In the genomic region with DNA sequence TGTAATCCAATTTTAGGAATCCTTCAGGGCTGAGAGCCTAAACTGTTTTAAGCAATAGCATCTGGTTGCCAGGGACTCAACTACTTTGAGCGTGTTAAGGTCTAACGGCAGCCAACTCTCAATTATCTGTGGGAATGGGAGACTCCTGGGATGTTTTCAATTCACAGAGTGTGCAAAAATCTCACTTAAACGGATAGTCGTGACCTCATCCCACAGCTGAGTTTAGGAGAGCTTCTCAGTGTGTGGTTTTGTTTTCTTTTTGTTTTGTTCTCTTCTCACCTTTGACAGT, we compare ENCODE assay signal across 27 cellular contexts.
A peak's percentile ranks its signal among the peaks of the same experiment; 100 is the strongest.
DNase-seq lines count a peak whose midpoint lies in the region; ATAC-seq and TF ChIP-seq lines count a peak whose summit lies in the region.
"Had no signal": no experiment of that assay in that cellular context is flagged by ENCODE, and none has a peak within 500 bp of the region (broad histone marks: within the 10 kb centered on the region; RNA-seq: fewer than 3 reads in every experiment).

No MANE protein-coding gene starts in this region.

- no peaks in the 10 kb centered on the region for H3K36me3 ChIP-seq in Karpas-422 (ENCODE audit: insufficient read depth, low read length)
- H3K36me3 ChIP-seq: esophagus squamous epithelium, gastrocnemius medialis, tibial artery, vagina had no signal

- peak; percentile 15 for DNase-seq in AG10803 (ENCODE audit: low read depth)
- DNase-seq in Karpas-422, result no peak
- DNase-seq in activated B cell treated with CpG ODN at 0.5 μM for 24 hours, result no peak
- no peak for DNase-seq in naive B cell
- DNase-seq in pons (ENCODE audit: low spot score), result no peak
- DNase-seq in NCI-H1436 (lab: John Stamatoyannopoulos, UW), result no peak
- no peak for DNase-seq in activated CD4-positive, alpha-beta memory T cell treated with anti-CD3 and anti-CD28 coated beads for 36 hours
- no peak for DNase-seq in NCI-H2081 (lab: John Stamatoyannopoulos, UW)
- DNase-seq: activated CD4-positive, alpha-beta T cell treated with anti-CD3 and anti-CD28 coated beads, Interleukin-2, amount 10 ng/mL, durations not matched to agents 7 days and 5 days; activated effector memory CD4-positive, alpha-beta T cell treated with Interleukin-2 at 50 U/mL for 16 hours; activated T-cell treated with anti-CD3 and anti-CD28 coated beads, Interleukin-2, amount 50 U/mL, for 1 hour; esophagus squamous epithelium; gastrocnemius medialis; hippocampal formation; mammary epithelial cell; MV-4-11; NCI-H146; NCI-H446 treated with DMSO at 0.1 percent for 48 hours; NK-92 treated with Interleukin-12 subunit alpha and Interleukin-12 subunit beta, amount 100 ng/mL, for 24 hours; posterior cingulate gyrus; right cardiac atrium; SHP77; tibial artery had no signal

- no peak overlapping the region for H3K9ac ChIP-seq in Karpas-422 (ENCODE audit: low read length)

- CTCF ChIA-PET in activated B cell treated with CpG ODN at 0.5 μM for 24 hours (lab: Charles Lee), result no interaction called here
- CTCF ChIA-PET in activated CD4-positive, alpha-beta memory T cell treated with anti-CD3 and anti-CD28 coated beads for 36 hours (lab: Charles Lee), result no interaction called here

- POLR2A ChIA-PET in activated B cell treated with CpG ODN at 0.5 μM for 24 hours (lab: Charles Lee), result interaction anchor here (0.6 kb wide), 1 partner anchor 324 kb away, joined by 5 read pairs; no protein-coding TSS in a partner anchor
- POLR2A ChIA-PET in activated CD4-positive, alpha-beta memory T cell treated with anti-CD3 and anti-CD28 coated beads for 36 hours (lab: Charles Lee), result no interaction called here

- no peak overlapping the region for H3K27ac ChIP-seq in Karpas-422 (ENCODE audit: low read length)
- H3K27ac ChIP-seq: esophagus squamous epithelium, gastrocnemius medialis, tibial artery, vagina had no signal

- H3K4me1 ChIP-seq in Karpas-422 (ENCODE audit: low read length), result peaks cover 26% of the 10 kb centered on the region
- H3K4me1 ChIP-seq: gastrocnemius medialis, tibial artery, vagina had no signal

- H3K27me3 Mint-ChIP-seq in activated B cell treated with CpG ODN at 0.5 μM for 24 hours (no peaks in the 10 kb centered on the region), naive B cell (no peaks in the 10 kb centered on the region)
- no peaks in the 10 kb centered on the region for H3K27me3 Mint-ChIP-seq in activated CD4-positive, alpha-beta memory T cell treated with anti-CD3 and anti-CD28 coated beads for 36 hours
- H3K27me3 Mint-ChIP-seq: activated CD4-positive, alpha-beta T cell treated with anti-CD3 and anti-CD28 coated beads, Interleukin-2, amount 10 ng/mL, durations not matched to agents 7 days and 5 days; B cell had no signal

- intact Hi-C loops in activated B cell treated with CpG ODN at 0.5 μM for 24 hours (cut with micrococcal nuclease), result loop anchor here (5.0 to 10.0 kb wide), 2 partner anchors 213 to 395 kb away; no protein-coding TSS in a partner anchor
- intact Hi-C loops in activated CD4-positive, alpha-beta memory T cell treated with anti-CD3 and anti-CD28 coated beads for 36 hours (cut with micrococcal nuclease), result no loop called here

- H2AFZ ChIP-seq in Karpas-422 (ENCODE audit: low read length), result no peak overlapping the region

- ATAC-seq in activated B cell treated with CpG ODN at 0.5 μM for 24 hours (ENCODE audit: low read depth) (no peak), naive B cell (ENCODE audit: low read depth in 2 of 2) (no peak)
- ATAC-seq: gastrocnemius medialis, WTC11 had no signal

- peaks cover 21% of the 10 kb centered on the region; the same call in 1 of the 2 replicates for H4K20me1 ChIP-seq in Karpas-422 (ENCODE audit: insufficient read depth, low read depth, low read length)

- no peaks in the 10 kb centered on the region for H3K9me3 ChIP-seq in Karpas-422 (ENCODE audit: low read length)
- H3K9me3 ChIP-seq: esophagus squamous epithelium, gastrocnemius medialis, tibial artery, vagina had no signal

- H3K4me2 ChIP-seq in Karpas-422 (ENCODE audit: low read depth, low read length, poor library complexity, severe bottlenecking), result peak overlapping the region; percentile 58

- TF ChIP-seq CTCF in AG10803 (conservative IDR thresholded peaks at IDR 0.05; ENCODE audit: low read length) (no peak), activated B cell treated with CpG ODN at 0.5 μM for 24 hours (IDR thresholded peaks at IDR 0.05) (no peak)

- H3K27me3 ChIP-seq in Karpas-422 (ENCODE audit: low read length), result no peaks in the 10 kb centered on the region
- H3K27me3 ChIP-seq: esophagus squamous epithelium, gastrocnemius medialis, tibial artery, vagina had no signal

- no peaks in the 10 kb centered on the region for H3K79me2 ChIP-seq in Karpas-422 (ENCODE audit: low read length)

- no peaks in the 10 kb centered on the region for H3K9me3 Mint-ChIP-seq in activated B cell treated with CpG ODN at 0.5 μM for 24 hours
- peaks cover 0 to 2% (median 0%) of the 10 kb centered on the region in 7 donors for H3K9me3 Mint-ChIP-seq in naive B cell
- H3K9me3 Mint-ChIP-seq in activated CD4-positive, alpha-beta memory T cell treated with anti-CD3 and anti-CD28 coated beads for 36 hours, result no peaks in the 10 kb centered on the region
- H3K9me3 Mint-ChIP-seq: activated CD4-positive, alpha-beta T cell treated with anti-CD3 and anti-CD28 coated beads, Interleukin-2, amount 10 ng/mL, durations not matched to agents 7 days and 5 days; WTC11 had no signal

- H3K4me3 Mint-ChIP-seq in activated B cell treated with CpG ODN at 0.5 μM for 24 hours (no peak overlapping the region), naive B cell (no peak overlapping the region)
- no peak overlapping the region for H3K4me3 Mint-ChIP-seq in activated CD4-positive, alpha-beta memory T cell treated with anti-CD3 and anti-CD28 coated beads for 36 hours
- H3K4me3 Mint-ChIP-seq: activated CD4-positive, alpha-beta T cell treated with anti-CD3 and anti-CD28 coated beads, Interleukin-2, amount 10 ng/mL, durations not matched to agents 7 days and 5 days; B cell; WTC11 had no signal

- no peaks in the 10 kb centered on the region for H3K9me2 ChIP-seq in Karpas-422 (replicated peaks; ENCODE audit: insufficient read depth, low read length)

- H3K4me3 ChIP-seq in AG10803 (ENCODE audit: low read length), result no peak overlapping the region
- no peak overlapping the region for H3K4me3 ChIP-seq in Karpas-422 (ENCODE audit: low read length)
- H3K4me3 ChIP-seq: esophagus squamous epithelium, gastrocnemius medialis, tibial artery, vagina had no signal

- peak overlapping the region; percentile 42 for H3K27ac Mint-ChIP-seq in activated B cell treated with CpG ODN at 0.5 μM for 24 hours
- H3K27ac Mint-ChIP-seq in naive B cell, result peak overlapping the region in 4 of 6 donors; percentile 23 to 66 (median 41)
- H3K27ac Mint-ChIP-seq in activated CD4-positive, alpha-beta memory T cell treated with anti-CD3 and anti-CD28 coated beads for 36 hours, result no peak overlapping the region
- H3K27ac Mint-ChIP-seq: activated CD4-positive, alpha-beta T cell treated with anti-CD3 and anti-CD28 coated beads, Interleukin-2, amount 10 ng/mL, durations not matched to agents 7 days and 5 days; activated naive CD4-positive, alpha-beta T cell treated with anti-CD3 and anti-CD28 coated beads, Interleukin-2, amount 50 U/mL, for 72 hours; B cell; WTC11 had no signal

- H3K36me3 Mint-ChIP-seq in activated B cell treated with CpG ODN at 0.5 μM for 24 hours (ENCODE audit: low read depth) (no peaks in the 10 kb centered on the region), naive B cell (no peaks in the 10 kb centered on the region)
- no peaks in the 10 kb centered on the region for H3K36me3 Mint-ChIP-seq in activated CD4-positive, alpha-beta memory T cell treated with anti-CD3 and anti-CD28 coated beads for 36 hours
- H3K36me3 Mint-ChIP-seq: activated naive CD4-positive, alpha-beta T cell treated with anti-CD3 and anti-CD28 coated beads, Interleukin-2, amount 50 U/mL, for 72 hours; WTC11 had no signal

- peaks cover 28% of the 10 kb centered on the region for H3K4me1 Mint-ChIP-seq in activated B cell treated with CpG ODN at 0.5 μM for 24 hours
- H3K4me1 Mint-ChIP-seq in naive B cell, result peaks cover 17 to 65% (median 22%) of the 10 kb centered on the region in 3 donors
- H3K4me1 Mint-ChIP-seq in activated CD4-positive, alpha-beta memory T cell treated with anti-CD3 and anti-CD28 coated beads for 36 hours (ENCODE audit: low read depth), result no peaks in the 10 kb centered on the region
- H3K4me1 Mint-ChIP-seq: activated CD4-positive, alpha-beta T cell treated with anti-CD3 and anti-CD28 coated beads, Interleukin-2, amount 10 ng/mL, durations not matched to agents 7 days and 5 days had no signal
